In genomic region chr19:54561840-54562239, GRCh38 we compare ENCODE assay signal across 18 cellular contexts. TPM values are rescaled to one million over a fixed set of nuclear protein-coding genes. Genes with fewer than 3 reads are reported as not detected.
DNase-seq lines count a peak whose midpoint lies in the region; ATAC-seq and TF ChIP-seq lines count a peak whose summit lies in the region.
"Had no signal": no experiment of that assay in that cellular context is flagged by ENCODE, and none has a peak within 500 bp of the region (broad histone marks: within the 10 kb centered on the region; RNA-seq: fewer than 3 reads in every experiment).

No MANE protein-coding gene starts in this region.

- H3K9me3 ChIP-seq in liver (ENCODE audit: control insufficient read depth in 4 of 4, low read length in 3 of 4): no peaks in the 10 kb centered on the region
- H3K9me3 ChIP-seq: lower lobe of right lung had no signal

- TF ChIP-seq RAD21 in liver (IDR thresholded peaks at IDR 0.05): no peak

- H3K9ac ChIP-seq in liver (ENCODE audit: low read depth in 1 of 2, low read length in 2 of 2): no peak overlapping the region

- intact Hi-C loops in activated CD4-positive, alpha-beta T cell treated with anti-CD3 and anti-CD28 coated beads, Interleukin-2, amount 10 ng/mL, durations not matched to agents 24 days and 14 days (cut with micrococcal nuclease): no loop called here

- CTCF ChIA-PET in activated CD4-positive, alpha-beta T cell treated with anti-CD3 and anti-CD28 coated beads, Interleukin-2, amount 10 ng/mL, durations not matched to agents 7 days and 5 days (lab: Charles Lee): no interaction called here

- ATAC-seq in GM18909 (IDR thresholded peaks at IDR 0.05; ENCODE audit: poor library complexity, unreplicated experiment): no peak
- ATAC-seq: activated T-helper 17 cell treated with anti-CD3 and anti-CD28 coated beads, Interleukin-2, amount 50 U/mL, for 72 hours; lower lobe of right lung; Right ventricle myocardium inferior; WTC11 had no signal

- no peak for TF ChIP-seq CTCF in liver (IDR thresholded peaks at IDR 0.05; ENCODE audit: low read depth, low read length, missing input control)

- no peak overlapping the region for H3K4me3 Mint-ChIP-seq in activated CD4-positive, alpha-beta T cell treated with anti-CD3 and anti-CD28 coated beads, Interleukin-2, amount 10 ng/mL, durations not matched to agents 7 days and 5 days
- no peak overlapping the region for H3K4me3 Mint-ChIP-seq in activated CD4-positive, alpha-beta T cell treated with anti-CD3 and anti-CD28 coated beads, Interleukin-2, amount 10 ng/mL, durations not matched to agents 24 days and 14 days
- H3K4me3 Mint-ChIP-seq: activated T-helper 17 cell treated with anti-CD3 and anti-CD28 coated beads, Interleukin-2, amount 50 U/mL, for 72 hours; T-helper 1 cell treated with Interleukin-12 subunit alpha and Interleukin-12 subunit beta and Interleukin-4 antibody, amounts not matched to agents 30 μg/mL and 1 μg/mL, for 36 hours; WTC11 had no signal

- no peak overlapping the region for H3K27ac Mint-ChIP-seq in activated CD4-positive, alpha-beta T cell treated with anti-CD3 and anti-CD28 coated beads, Interleukin-2, amount 10 ng/mL, durations not matched to agents 7 days and 5 days
- no peak overlapping the region for H3K27ac Mint-ChIP-seq in activated CD4-positive, alpha-beta T cell treated with anti-CD3 and anti-CD28 coated beads, Interleukin-2, amount 10 ng/mL, durations not matched to agents 24 days and 14 days
- H3K27ac Mint-ChIP-seq: activated T-helper 17 cell treated with anti-CD3 and anti-CD28 coated beads, Interleukin-2, amount 50 U/mL, for 72 hours; T-helper 1 cell treated with Interleukin-12 subunit alpha and Interleukin-12 subunit beta and Interleukin-4 antibody, amounts not matched to agents 30 μg/mL and 1 μg/mL, for 36 hours; WTC11 had no signal

- no peaks in the 10 kb centered on the region for H3K36me3 Mint-ChIP-seq in activated CD4-positive, alpha-beta T cell treated with anti-CD3 and anti-CD28 coated beads, Interleukin-2, amount 10 ng/mL, durations not matched to agents 7 days and 5 days (ENCODE audit: low read depth)
- no peaks in the 10 kb centered on the region for H3K36me3 Mint-ChIP-seq in activated CD4-positive, alpha-beta T cell treated with anti-CD3 and anti-CD28 coated beads, Interleukin-2, amount 10 ng/mL, durations not matched to agents 24 days and 14 days (ENCODE audit: low read depth)

- H3K36me3 ChIP-seq in liver (ENCODE audit: control insufficient read depth in 4 of 4, insufficient read depth in 3 of 4, low read depth in 1 of 4, low read length in 3 of 4): no peaks in the 10 kb centered on the region
- H3K36me3 ChIP-seq: lower lobe of right lung had no signal

- H3K4me1 ChIP-seq in liver (ENCODE audit: control insufficient read depth in 4 of 4, insufficient read depth in 4 of 4, low read length in 3 of 4): no peaks in the 10 kb centered on the region
- H3K4me1 ChIP-seq: lower lobe of right lung had no signal

- H3K27ac ChIP-seq in liver (ENCODE audit: low read depth in 1 of 2, low read length in 2 of 2): no peak overlapping the region
- H3K27ac ChIP-seq: lower lobe of right lung, skin epidermis had no signal

- 77% methylated on average over 14 of the region's 14 CpGs for WGBS in liver

- peaks cover 0 to 2% (median 0%) of the 10 kb centered on the region in 4 donors for H3K27me3 ChIP-seq in liver (ENCODE audit: control insufficient read depth in 4 of 4, insufficient read depth in 4 of 4, low read length in 3 of 4)

- H3K9me3 Mint-ChIP-seq in activated CD4-positive, alpha-beta T cell treated with anti-CD3 and anti-CD28 coated beads, Interleukin-2, amount 10 ng/mL, durations not matched to agents 7 days and 5 days: no peaks in the 10 kb centered on the region
- H3K9me3 Mint-ChIP-seq in activated CD4-positive, alpha-beta T cell treated with anti-CD3 and anti-CD28 coated beads, Interleukin-2, amount 10 ng/mL, durations not matched to agents 24 days and 14 days: no peaks in the 10 kb centered on the region
- H3K9me3 Mint-ChIP-seq: activated T-helper 17 cell treated with anti-CD3 and anti-CD28 coated beads, Interleukin-2, amount 50 U/mL, for 72 hours; T-helper 1 cell treated with Interleukin-12 subunit alpha and Interleukin-12 subunit beta and Interleukin-4 antibody, amounts not matched to agents 30 μg/mL and 1 μg/mL, for 36 hours had no signal

- peaks cover 16% of the 10 kb centered on the region for H3K27me3 Mint-ChIP-seq in activated CD4-positive, alpha-beta T cell treated with anti-CD3 and anti-CD28 coated beads, Interleukin-2, amount 10 ng/mL, durations not matched to agents 7 days and 5 days
- H3K27me3 Mint-ChIP-seq in activated CD4-positive, alpha-beta T cell treated with anti-CD3 and anti-CD28 coated beads, Interleukin-2, amount 10 ng/mL, durations not matched to agents 24 days and 14 days: peaks cover 10% of the 10 kb centered on the region

- no peaks in the 10 kb centered on the region for H3K4me1 Mint-ChIP-seq in activated CD4-positive, alpha-beta T cell treated with anti-CD3 and anti-CD28 coated beads, Interleukin-2, amount 10 ng/mL, durations not matched to agents 7 days and 5 days
- no peaks in the 10 kb centered on the region for H3K4me1 Mint-ChIP-seq in activated CD4-positive, alpha-beta T cell treated with anti-CD3 and anti-CD28 coated beads, Interleukin-2, amount 10 ng/mL, durations not matched to agents 24 days and 14 days
- H3K4me1 Mint-ChIP-seq: activated T-helper 17 cell treated with anti-CD3 and anti-CD28 coated beads, Interleukin-2, amount 50 U/mL, for 72 hours; WTC11 had no signal

- DNase-seq in COLO829 (ENCODE audit: low spot score) (peak; percentile 21), H4 (ENCODE audit: low spot score) (peak; percentile 92), NCI-H774 (lab: John Stamatoyannopoulos, UW) (peak; percentile 1)
- no peak for DNase-seq in activated CD4-positive, alpha-beta T cell treated with anti-CD3 and anti-CD28 coated beads, Interleukin-2, amount 10 ng/mL, durations not matched to agents 7 days and 5 days
- DNase-seq in activated CD4-positive, alpha-beta T cell treated with anti-CD3 and anti-CD28 coated beads, Interleukin-2, amount 10 ng/mL, durations not matched to agents 24 days and 14 days: no peak
- DNase-seq: lower lobe of right lung; posterior cingulate gyrus; stimulated activated CD4-positive, alpha-beta T cell treated with anti-CD3 and anti-CD28 coated beads, Interleukin-4, amount 100 ng/mL, for 4 hours; stimulated activated CD8-positive, alpha-beta memory T cell treated with anti-CD3 and anti-CD28 coated beads, Interleukin-4, amount 100 ng/mL, for 48 hours had no signal

- H3K4me3 ChIP-seq in liver (ENCODE audit: low read depth in 1 of 3, low read length in 3 of 3): no peak overlapping the region
- H3K4me3 ChIP-seq: lower lobe of right lung, skin epidermis had no signal

- POLR2A ChIA-PET in activated CD4-positive, alpha-beta T cell treated with anti-CD3 and anti-CD28 coated beads, Interleukin-2, amount 10 ng/mL, durations not matched to agents 7 days and 5 days (lab: Charles Lee): no interaction called here

TF ChIP-seq in liver, 16 proteins besides CTCF, POLR2A, EP300 and RAD21:
- no peak for TF ChIP-seq EGR1 (IDR thresholded peaks at IDR 0.05; ENCODE audit: low read depth in 2 of 2)
- no peak for TF ChIP-seq ZBTB33 (IDR thresholded peaks at IDR 0.05)
- no peak for TF ChIP-seq TAF1 (conservative IDR thresholded peaks at IDR 0.05)
- TF ChIP-seq YY1 (IDR thresholded peaks at IDR 0.05): peak; percentile 19

RNA-seq across cellular contexts. Expression of gene LILRA2, which starts 11.8 kb away (rescaled TPM):
- total RNA-seq in H4 (2014; rRNA removed; shearing (Covaris generic)): not detected in 2 replicates
- total RNA-seq in liver: 1 to 10 TPM; 3.1 to 8.2 TPM
- 1 to 10 TPM; 1.3 to 5.2 TPM for polyA plus RNA-seq in liver
- not detected for total RNA-seq in activated CD4-positive, alpha-beta T cell treated with anti-CD3 and anti-CD28 coated beads, Interleukin-2, amount 10 ng/mL, durations not matched to agents 7 days and 5 days
- not detected in 2 replicates for total RNA-seq in activated CD4-positive, alpha-beta T cell treated with anti-CD3 and anti-CD28 coated beads, Interleukin-2, amount 10 ng/mL, durations not matched to agents 24 days and 14 days
- total RNA-seq: activated T-helper 17 cell treated with anti-CD3 and anti-CD28 coated beads, Interleukin-2, amount 50 U/mL, for 72 hours; bronchial epithelial cell; myocyte; WTC11 had no signal

RNA-seq across cellular contexts. Expression of gene LILRA1, which starts 31.6 kb away (rescaled TPM):
- not detected in 2 replicates for total RNA-seq in H4 (2014; rRNA removed; shearing (Covaris generic))
- 1 to 10 TPM; 1.4 to 2.1 TPM for total RNA-seq in liver
- 1 to 10 TPM in 1 of 2 donors, under 1 TPM in 1; 0.43 to 1.1 TPM for polyA plus RNA-seq in liver
- not detected for total RNA-seq in activated CD4-positive, alpha-beta T cell treated with anti-CD3 and anti-CD28 coated beads, Interleukin-2, amount 10 ng/mL, durations not matched to agents 7 days and 5 days
- not detected in 2 replicates for total RNA-seq in activated CD4-positive, alpha-beta T cell treated with anti-CD3 and anti-CD28 coated beads, Interleukin-2, amount 10 ng/mL, durations not matched to agents 24 days and 14 days
- total RNA-seq: activated T-helper 17 cell treated with anti-CD3 and anti-CD28 coated beads, Interleukin-2, amount 50 U/mL, for 72 hours; bronchial epithelial cell; myocyte; WTC11 had no signal

RNA-seq across cellular contexts. Expression of gene LAIR2, which starts 59.2 kb away (rescaled TPM):
- not detected in 2 replicates for total RNA-seq in H4 (2014; rRNA removed; shearing (Covaris generic))
- under 1 TPM in 1 of 2 donors, not detected in 1; 0.19 TPM for total RNA-seq in liver
- under 1 TPM in 1 of 2 donors, not detected in 1; 0.24 TPM for polyA plus RNA-seq in liver
- total RNA-seq in activated CD4-positive, alpha-beta T cell treated with anti-CD3 and anti-CD28 coated beads, Interleukin-2, amount 10 ng/mL, durations not matched to agents 7 days and 5 days: 1 to 10 TPM; 3.1 to 3.7 TPM
- 34.2 and 35.0 TPM in 2 replicates for total RNA-seq in activated CD4-positive, alpha-beta T cell treated with anti-CD3 and anti-CD28 coated beads, Interleukin-2, amount 10 ng/mL, durations not matched to agents 24 days and 14 days
- total RNA-seq: bronchial epithelial cell, myocyte, Right ventricle myocardium inferior, WTC11 had no signal

Comparison
In these comparisons a context has a peak if more than half of its experiments do, and no peak if none do; other contexts are left out.
1. DNase-seq: peak in COLO829 (single experiment), H4 (single experiment) and NCI-H774 (single experiment); none in activated CD4-positive, alpha-beta T cell treated with anti-CD3 and anti-CD28 coated beads, Interleukin-2, amount 10 ng/mL, durations not matched to agents 7 days and 5 days (single experiment) and activated CD4-positive, alpha-beta T cell treated with anti-CD3 and anti-CD28 coated beads, Interleukin-2, amount 10 ng/mL, durations not matched to agents 24 days and 14 days (single experiment).